In the genomic region with DNA sequence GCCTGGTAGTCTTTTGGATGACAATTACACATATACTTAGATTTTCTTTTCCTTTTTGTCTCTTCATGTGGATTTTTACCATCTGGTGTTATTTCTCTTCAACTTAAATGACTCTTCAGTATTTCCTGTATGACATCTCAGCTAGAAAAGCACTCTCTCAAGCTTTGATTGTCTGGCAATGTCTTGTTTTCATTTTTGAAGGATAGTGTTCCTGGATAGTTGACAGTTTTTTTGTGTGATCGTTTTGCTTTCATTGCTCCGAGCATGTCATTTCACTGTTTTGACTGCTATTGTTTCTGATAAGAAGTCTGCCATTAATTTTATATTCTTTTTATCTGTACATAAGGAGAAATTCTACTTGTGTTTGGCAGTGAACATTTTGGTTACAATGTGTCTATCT, we compare ENCODE assay signal across 34 cellular contexts.
"Had no signal": no experiment of that assay in that cellular context is flagged by ENCODE, and none has a peak within 500 bp of the region (broad histone marks: within the 10 kb centered on the region; RNA-seq: fewer than 3 reads in every experiment).

No MANE protein-coding gene starts in this region.

- DNase-seq: Karpas-422, Kasumi-1, KG1, MG63, MM.1S, MV-4-11, NCI-H1048, NCI-H1092, NCI-H1092 treated with DMSO at 0.1 percent for 48 hours, NCI-H1105, NCI-H1105 treated with DMSO at 0.1 percent for 48 hours, NCI-H1417, NCI-H1417 treated with DMSO at 0.1 percent for 48 hours, NCI-H1436, NCI-H1436 treated with DMSO at 0.1 percent for 48 hours, NCI-H146, NCI-H1694, NCI-H1694 treated with DMSO at 0.1 percent for 48 hours, NCI-H187, NCI-H187 treated with DMSO at 0.1 percent for 48 hours, NCI-H1930, NCI-H2029, NCI-H2029 treated with DMSO at 0.1 percent for 48 hours, NCI-H2081, NCI-H2081 treated with DMSO at 0.1 percent for 48 hours, NCI-H2107, NCI-H2171, NCI-H2171 treated with DMSO at 0.1 percent for 48 hours, NCI-H2227 treated with DMSO at 0.1 percent for 48 hours, NCI-H226, NCI-H345, NCI-H446, NCI-H446 treated with DMSO at 0.1 percent for 48 hours had no signal

- H3K9ac ChIP-seq: KMS-11 had no signal

- H3K27ac ChIP-seq: KMS-11 had no signal

- H3K4me3 ChIP-seq: MG63 had no signal

- H3K4me2 ChIP-seq: KMS-11 had no signal

- H3K27me3 ChIP-seq: MG63 had no signal

- H3K36me3 ChIP-seq: MG63 had no signal

- H3K9me3 ChIP-seq: MG63 had no signal
